ENCODE assay signal across 31 cellular contexts in the genomic region with DNA sequence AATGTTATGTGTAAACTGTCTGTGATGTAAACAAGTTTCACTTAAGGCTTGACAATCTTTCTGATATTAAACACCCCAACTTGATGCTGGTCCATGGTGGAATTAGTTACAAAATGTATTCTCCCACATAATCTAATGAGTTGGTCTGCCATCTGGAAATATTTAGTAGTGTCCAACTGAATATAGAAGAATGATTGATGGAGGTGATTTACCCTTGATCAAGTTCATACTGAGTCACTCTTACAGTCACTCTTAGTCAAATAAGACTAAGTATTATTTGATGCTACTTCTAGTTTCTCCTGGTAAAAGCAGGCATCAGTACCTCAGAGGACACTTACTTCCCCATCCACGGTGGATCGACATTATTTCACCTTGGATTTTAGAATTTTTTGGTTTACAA.
"Had no signal": no experiment of that assay in that cellular context is flagged by ENCODE, and none has a peak within 500 bp of the region (broad histone marks: within the 10 kb centered on the region; RNA-seq: fewer than 3 reads in every experiment).

No MANE protein-coding gene starts in this region.

- H3K27me3 ChIP-seq: esophagus squamous epithelium, foreskin keratinocyte, gastroesophageal sphincter, heart right ventricle, left lung, neutrophil, right lobe of liver, testis, tibial artery, upper lobe of left lung had no signal

- H3K27me3 Mint-ChIP-seq: effector memory CD8-positive, alpha-beta T cell; naive B cell; natural killer cell treated with Interleukin-12 subunit alpha and Interleukin-12 subunit beta and Interleukin-15 and Interleukin-18, amount 100 ng/mL, for 72 hours had no signal

- H3K4me1 ChIP-seq: esophagus squamous epithelium, foreskin keratinocyte, gastroesophageal sphincter, heart right ventricle, left lung, parathyroid adenoma, right lobe of liver, testis, tibial artery, upper lobe of left lung had no signal

- H3K4me3 Mint-ChIP-seq: effector memory CD8-positive, alpha-beta T cell; mesothelial cell of epicardium; naive B cell; natural killer cell treated with Interleukin-12 subunit alpha and Interleukin-12 subunit beta and Interleukin-15 and Interleukin-18, amount 100 ng/mL, for 72 hours; neural crest cell; stimulated activated effector memory CD8-positive, alpha-beta T cell treated with anti-CD3 and anti-CD28 coated beads, Interleukin-12 subunit alpha, Interleukin-12 subunit beta, amount 100 ng/mL, for 72 hours had no signal

- H3K4me1 Mint-ChIP-seq: mesothelial cell of epicardium; naive B cell; neural crest cell; stimulated activated effector memory CD8-positive, alpha-beta T cell treated with anti-CD3 and anti-CD28 coated beads, Interleukin-12 subunit alpha, Interleukin-12 subunit beta, amount 100 ng/mL, for 72 hours had no signal

- ATAC-seq: effector memory CD8-positive, alpha-beta T cell; foreskin keratinocyte; gastroesophageal sphincter; heart right ventricle; left cardiac atrium; left lung; mucosa of descending colon; natural killer cell treated with Interleukin-12 subunit alpha and Interleukin-12 subunit beta and Interleukin-15 and Interleukin-18, amount 100 ng/mL, for 72 hours; right lobe of liver; stimulated activated effector memory CD8-positive, alpha-beta T cell treated with anti-CD3 and anti-CD28 coated beads, Interleukin-12 subunit alpha, Interleukin-12 subunit beta, amount 100 ng/mL, for 72 hours; stimulated activated naive CD8-positive, alpha-beta T cell treated with anti-CD3 and anti-CD28 coated beads, Interleukin-15, Interleukin-2, amounts not matched to agents 100 U/mL and 50 U/mL, for 24 hours had no signal

- H3K4me3 ChIP-seq: esophagus squamous epithelium, gastroesophageal sphincter, heart right ventricle, left lung, mucosa of descending colon, right lobe of liver, smooth muscle cell, testis, tibial artery, upper lobe of left lung had no signal

- H3K36me3 Mint-ChIP-seq: stimulated activated effector memory CD8-positive, alpha-beta T cell treated with anti-CD3 and anti-CD28 coated beads, Interleukin-12 subunit alpha, Interleukin-12 subunit beta, amount 100 ng/mL, for 72 hours had no signal

- H3K9ac ChIP-seq: parathyroid adenoma had no signal

- H3K79me2 ChIP-seq: parathyroid adenoma had no signal

- H3K27ac Mint-ChIP-seq: effector memory CD8-positive, alpha-beta T cell; mesothelial cell of epicardium; naive B cell; natural killer cell treated with Interleukin-12 subunit alpha and Interleukin-12 subunit beta and Interleukin-15 and Interleukin-18, amount 100 ng/mL, for 72 hours; progenitor cell of endocrine pancreas; stimulated activated effector memory CD8-positive, alpha-beta T cell treated with anti-CD3 and anti-CD28 coated beads, Interleukin-12 subunit alpha, Interleukin-12 subunit beta, amount 100 ng/mL, for 72 hours had no signal

- H3K4me2 ChIP-seq: smooth muscle cell had no signal

- DNase-seq: cortex of kidney; effector memory CD8-positive, alpha-beta T cell; erythroblast; esophagus squamous epithelium; foreskin keratinocyte; glutamatergic neuron; heart right ventricle; hippocampal formation; left cardiac atrium; left lung; mesenchymal stem cell; mucosa of descending colon; naive B cell; right lobe of liver; stimulated activated CD4-positive, alpha-beta T cell treated with anti-CD3 and anti-CD28 coated beads, Interleukin-12 subunit alpha, Interleukin-12 subunit beta, amount 100 ng/mL, for 4 hours; stimulated activated CD4-positive, alpha-beta T cell treated with anti-CD3 and anti-CD28 coated beads, Interleukin-1b, Interleukin-23, amount 100 ng/mL, for 48 hours; stimulated activated CD4-positive, alpha-beta T cell treated with anti-CD3 and anti-CD28 coated beads, Interleukin-4, amount 100 ng/mL, for 1 hour; stimulated activated naive CD8-positive, alpha-beta T cell treated with anti-CD3 and anti-CD28 coated beads, Interleukin-15, Interleukin-2, amounts not matched to agents 100 U/mL and 50 U/mL, for 24 hours; substantia nigra; testis; tibial artery; upper lobe of left lung had no signal

- H3K9me3 ChIP-seq: neutrophil, right lobe of liver, testis had no signal

- H3K27ac ChIP-seq: esophagus squamous epithelium, foreskin keratinocyte, gastroesophageal sphincter, heart right ventricle, left lung, neutrophil, parathyroid adenoma, right lobe of liver, testis, tibial artery, upper lobe of left lung had no signal

- H3K36me3 ChIP-seq: esophagus squamous epithelium, gastroesophageal sphincter, heart right ventricle, left lung, neutrophil, right lobe of liver, tibial artery, upper lobe of left lung had no signal

- H2AFZ ChIP-seq: parathyroid adenoma had no signal
